ENCODE assay signal across 9 cellular contexts in genomic region chr3:89098964-89099585, GRCh38. TPM values are rescaled to one million over a fixed set of nuclear protein-coding genes. Genes with fewer than 3 reads are reported as not detected.
DNase-seq lines count a peak whose midpoint lies in the region; ATAC-seq, FAIRE-seq and TF ChIP-seq lines count a peak whose summit lies in the region.
"Had no signal": no experiment of that assay in that cellular context is flagged by ENCODE, and none has a peak within 500 bp of the region (broad histone marks: within the 10 kb centered on the region; RNA-seq: fewer than 3 reads in every experiment).

No MANE protein-coding gene starts in this region.

- no peaks in the 10 kb centered on the region; the same call in 1 of the 2 replicates for H3K4me1 ChIP-seq in OCI-LY3 (ENCODE audit: low read length)
- no peaks in the 10 kb centered on the region for H3K4me1 ChIP-seq in GM12878 (ENCODE audit: control insufficient read depth, insufficient read depth, low read length)

- RAD21 ChIA-PET in GM12878 (lab: Charles Lee; ENCODE audit: unreplicated experiment): no interaction called here

- DNase-seq in NCI-H2227 (lab: John Stamatoyannopoulos, UW; ENCODE audit: unreplicated experiment) (peak; percentile 1), NCI-H2227 treated with DMSO at 0.1 percent for 48 hours (lab: John Stamatoyannopoulos, UW) (no peak), GM12878 (ENCODE audit: low read depth, low spot score) (no peak), islet precursor cell (peak; percentile 70)
- peak; percentile 13 for DNase-seq in stimulated activated naive B cell treated with anti-CD40 and anti-IgM and Interleukin-4, amounts not matched to agents 10 μg/mL and 1 μg/mL and 100 μg/mL, for 72 hours

- POLR2A ChIA-PET in GM12878 (lab: Charles Lee): no interaction called here

- H3K4me1 Mint-ChIP-seq in stimulated activated naive B cell treated with anti-CD40 and anti-IgM and Interleukin-4, amounts not matched to agents 10 μg/mL and 1 μg/mL and 100 μg/mL, for 72 hours: no peaks in the 10 kb centered on the region

- H3K79me2 ChIP-seq in OCI-LY3 (ENCODE audit: low read length): no peaks in the 10 kb centered on the region
- H3K79me2 ChIP-seq in GM12878 (ENCODE audit: control insufficient read depth, insufficient read depth, low read length): no peaks in the 10 kb centered on the region

- intact Hi-C loops in GM12878 (cut with micrococcal nuclease; ENCODE audit: unreplicated experiment): loop anchor here (1.0 to 2.0 kb wide), 2 partner anchors 880 to 894 kb away; no protein-coding TSS in a partner anchor

- H3K27me3 ChIP-seq in OCI-LY3 (ENCODE audit: low read depth, low read length): no peaks in the 10 kb centered on the region
- no peaks in the 10 kb centered on the region for H3K27me3 ChIP-seq in GM12878 (replicated peaks in 1 of 2; ENCODE audit: control insufficient read depth in 2 of 2, insufficient read depth in 2 of 2, low read length in 1 of 2)

- H3K36me3 ChIP-seq in OCI-LY3 (replicated peaks; ENCODE audit: low read depth, low read length): no peaks in the 10 kb centered on the region
- H3K36me3 ChIP-seq in GM12878 (ENCODE audit: control insufficient read depth in 2 of 2, insufficient read depth in 2 of 2, low read length in 1 of 2): no peaks in the 10 kb centered on the region

- BruUV-seq in GM12878 (replicated peaks; lab: Mats Ljungman, UMichigan): no TSS peak

- H3K4me3 ChIP-seq in OCI-LY3 (ENCODE audit: low read length) (no peak overlapping the region), GM12878 (no peak overlapping the region)

- H2AFZ ChIP-seq in OCI-LY3 (ENCODE audit: low read depth, low read length) (peak overlapping the region; percentile 41), GM12878 (ENCODE audit: control insufficient read depth, low read depth, low read length) (no peak overlapping the region)

- H3K4me2 ChIP-seq in OCI-LY3 (ENCODE audit: low read length) (peak overlapping the region; percentile 26), GM12878 (ENCODE audit: control insufficient read depth, insufficient read depth) (no peak overlapping the region)

- no peak overlapping the region for H3K27ac Mint-ChIP-seq in stimulated activated naive B cell treated with anti-CD40 and anti-IgM and Interleukin-4, amounts not matched to agents 10 μg/mL and 1 μg/mL and 100 μg/mL, for 72 hours
- H3K27ac Mint-ChIP-seq: dendritic cell treated with granulocyte-macrophage colony-stimulating factor and Interleukin-4, amounts not matched to agents 40 ng/mL and 50 ng/mL, for 4 days had no signal

- in situ Hi-C loops in GM12878 (cut with MboI): no loop called here

- ATAC-seq in GM21390 (IDR thresholded peaks at IDR 0.05; ENCODE audit: unreplicated experiment): peak; percentile 98
- ATAC-seq in HG03520 (IDR thresholded peaks at IDR 0.05; ENCODE audit: unreplicated experiment): peak; percentile 97
- ATAC-seq in GM12878: peak; percentile 92
- ATAC-seq in stimulated activated naive B cell treated with anti-CD40 and anti-IgM and Interleukin-4, amounts not matched to agents 10 μg/mL and 1 μg/mL and 100 μg/mL, for 72 hours (replicated peaks): peak; percentile 73 to 75

- TF ChIP-seq RAD21 in GM12878 (IDR thresholded peaks at IDR 0.05; ENCODE audit: insufficient read depth, low read depth, low read length): peak; percentile 75

- H3K27ac ChIP-seq in OCI-LY3 (ENCODE audit: low read length) (no peak overlapping the region), GM12878 (ENCODE audit: control insufficient read depth, insufficient read depth) (no peak overlapping the region)

- TF ChIP-seq EP300 in GM12878 (IDR thresholded peaks at IDR 0.05; ENCODE audit: borderline replicate concordance in 1 of 2, control insufficient read depth in 1 of 2, low read depth in 2 of 2, low read length in 2 of 2): no peak

- H3K9ac ChIP-seq in OCI-LY3 (ENCODE audit: low read length): no peak overlapping the region
- no peak overlapping the region for H3K9ac ChIP-seq in GM12878 (ENCODE audit: control insufficient read depth, insufficient read depth, low read length)

- no peaks in the 10 kb centered on the region for H3K9me3 ChIP-seq in OCI-LY3 (ENCODE audit: insufficient read depth, low read length)
- no peaks in the 10 kb centered on the region for H3K9me3 ChIP-seq in GM12878 (replicated peaks; ENCODE audit: control insufficient read depth, insufficient read depth, low read length)

- WGBS in GM12878 (ENCODE audit: insufficient coverage, insufficient replicate concordance, low lambda C conversion rate, missing lambda C conversion rate): 14% methylated on average over 8 of the region's 8 CpGs

- SMC1A ChIA-PET in GM12878 (lab: Charles Lee; ENCODE audit: uncharacterized antibody, unreplicated experiment): interaction anchor here (1.4 to 2.2 kb wide), 2 partner anchors 12 to 993 kb away, joined by 5 to 6 read pairs; no protein-coding TSS in a partner anchor

- no peak for TF ChIP-seq POLR2A in GM12878 (IDR thresholded peaks at IDR 0.05; ENCODE audit: low read depth, low read length)

- no peaks in the 10 kb centered on the region for H4K20me1 ChIP-seq in OCI-LY3 (ENCODE audit: insufficient read depth, low read length)
- no peaks in the 10 kb centered on the region for H4K20me1 ChIP-seq in GM12878 (ENCODE audit: control insufficient read depth, insufficient read depth)

- H3K4me3 Mint-ChIP-seq in stimulated activated naive B cell treated with anti-CD40 and anti-IgM and Interleukin-4, amounts not matched to agents 10 μg/mL and 1 μg/mL and 100 μg/mL, for 72 hours: no peak overlapping the region
- H3K4me3 Mint-ChIP-seq: dendritic cell treated with granulocyte-macrophage colony-stimulating factor and Interleukin-4, amounts not matched to agents 40 ng/mL and 50 ng/mL, for 4 days had no signal

- H3K36me3 Mint-ChIP-seq in stimulated activated naive B cell treated with anti-CD40 and anti-IgM and Interleukin-4, amounts not matched to agents 10 μg/mL and 1 μg/mL and 100 μg/mL, for 72 hours: no peaks in the 10 kb centered on the region

- CTCF ChIA-PET in GM12878 (lab: Yijun Ruan, JAX): interaction anchor here (1.5 to 1.7 kb wide), 2 partner anchors 880 to 993 kb away, joined by 3 to 5 read pairs; no protein-coding TSS in a partner anchor

- H3K9me3 Mint-ChIP-seq in stimulated activated naive B cell treated with anti-CD40 and anti-IgM and Interleukin-4, amounts not matched to agents 10 μg/mL and 1 μg/mL and 100 μg/mL, for 72 hours: no peaks in the 10 kb centered on the region
- H3K9me3 Mint-ChIP-seq: dendritic cell treated with granulocyte-macrophage colony-stimulating factor and Interleukin-4, amounts not matched to agents 40 ng/mL and 50 ng/mL, for 4 days had no signal

- peak; percentile 74 for FAIRE-seq in GM12878 (lab: Jason Lieb, UNC)

- TF ChIP-seq CTCF in OCI-LY3 (IDR thresholded peaks at IDR 0.05; ENCODE audit: low read depth, low read length): peak; percentile 96
- TF ChIP-seq CTCF in GM12878 (IDR thresholded peaks at IDR 0.05 in 2 of 3, conservative IDR thresholded peaks at IDR 0.05 in 1 of 3; ENCODE audit: control insufficient read depth in 2 of 3, extremely low read depth in 1 of 3, insufficient read depth in 1 of 3, low read depth in 3 of 3, low read length in 3 of 3): peak; percentile 84 to 91 (median 89)

- H3K27me3 Mint-ChIP-seq in stimulated activated naive B cell treated with anti-CD40 and anti-IgM and Interleukin-4, amounts not matched to agents 10 μg/mL and 1 μg/mL and 100 μg/mL, for 72 hours: no peaks in the 10 kb centered on the region

TF ChIP-seq in GM12878, 131 proteins besides CTCF, POLR2A, EP300 and RAD21:
- TF ChIP-seq FOS (IDR thresholded peaks at IDR 0.05; ENCODE audit: borderline replicate concordance, extremely low read depth, insufficient read length): no peak
- TF ChIP-seq YY1 (IDR thresholded peaks at IDR 0.05; ENCODE audit: low read depth, low read length): peak; percentile 55; the same call in 1 of the 2 replicates
- TF ChIP-seq SMC3 (IDR thresholded peaks at IDR 0.05; ENCODE audit: borderline replicate concordance, low read length): peak; percentile 82
- no peak for TF ChIP-seq SREBF2 (IDR thresholded peaks at IDR 0.05; ENCODE audit: low read length)
- no peak for TF ChIP-seq IRF4 (IDR thresholded peaks at IDR 0.05; ENCODE audit: low read depth, low read length)
- no peak for TF ChIP-seq ELK1 (IDR thresholded peaks at IDR 0.05; ENCODE audit: low read depth, low read length)
- TF ChIP-seq KDM1A (IDR thresholded peaks at IDR 0.05; ENCODE audit: borderline replicate concordance): no peak
- no peak for TF ChIP-seq ZNF24 (IDR thresholded peaks at IDR 0.05)

RNA-seq across cellular contexts. Expression of gene EPHA3, which starts 8.3 kb away (rescaled TPM):
- 1.7 and 2.6 TPM in 2 replicates for total RNA-seq in GM12878 (2013; cell fraction: nucleolus; rRNA removed)
- total RNA-seq in GM12878 (2014; rRNA removed) (0.06 and 0.11 TPM in 2 replicates), GM12878 (2014; rRNA removed; fragmentation: Illumina TruSeq; extraction: Trizol) (0.09 TPM in 2 replicates), GM12878 (2021) (0.05 and 0.11 TPM in 2 replicates)
- not detected for polyA plus RNA-seq in GM12878 (2011; ENCODE audit: low read depth)
- polyA plus RNA-seq in GM12878 (2011; rRNA removed) (39.0 and 49.1 TPM in 2 replicates), GM12878 (2014; fragmentation: Illumina TruSeq; extraction: Trizol) (0.03 and 0.14 TPM in 2 replicates), GM12878 (2014; fragmentation: Nextera tagmentation; extraction: Ambion mirVana) (not detected), GM12878 (2014; rRNA removed) (0.05 and 0.08 TPM in 2 replicates), GM12878 (2016; fragmentation: Nextera tagmentation; extraction: Ambion mirVana) (not detected)
- polyA plus RNA-seq in GM12878 (2011; cell fraction: cytosol; rRNA removed): 18.7 and 19.4 TPM in 2 replicates
- 26.1 and 30.2 TPM in 2 replicates for polyA plus RNA-seq in GM12878 (2011; cell fraction: nucleus; rRNA removed)
- not detected in 2 replicates for polyA plus RNA-seq in GM12878 (2012)
- 134 and 167 TPM in 2 replicates for polyA minus RNA-seq in GM12878 (2011; rRNA and poly(A)+ RNA removed)
- 22.5 and 26.8 TPM in 2 replicates for polyA minus RNA-seq in GM12878 (2011; cell fraction: cytosol; rRNA and poly(A)+ RNA removed)
- 97.9 and 123 TPM in 2 replicates for polyA minus RNA-seq in GM12878 (2011; cell fraction: nucleus; rRNA and poly(A)+ RNA removed)

Comparison
In these comparisons a context has a peak if more than half of its experiments do, and no peak if none do; other contexts are left out.
1. DNase-seq: peak in NCI-H2227 (single experiment), islet precursor cell (single experiment) and stimulated activated naive B cell treated with anti-CD40 and anti-IgM and Interleukin-4, amounts not matched to agents 10 μg/mL and 1 μg/mL and 100 μg/mL, for 72 hours (single experiment); none in NCI-H2227 treated with DMSO at 0.1 percent for 48 hours (single experiment) and GM12878 (single experiment).
2. Peak in every context shown above with its lines, with median percentiles within 50 percentile points of each other: ATAC-seq.